Comparison of ENCODE assay signal across 1 cellular context in the genomic region with DNA sequence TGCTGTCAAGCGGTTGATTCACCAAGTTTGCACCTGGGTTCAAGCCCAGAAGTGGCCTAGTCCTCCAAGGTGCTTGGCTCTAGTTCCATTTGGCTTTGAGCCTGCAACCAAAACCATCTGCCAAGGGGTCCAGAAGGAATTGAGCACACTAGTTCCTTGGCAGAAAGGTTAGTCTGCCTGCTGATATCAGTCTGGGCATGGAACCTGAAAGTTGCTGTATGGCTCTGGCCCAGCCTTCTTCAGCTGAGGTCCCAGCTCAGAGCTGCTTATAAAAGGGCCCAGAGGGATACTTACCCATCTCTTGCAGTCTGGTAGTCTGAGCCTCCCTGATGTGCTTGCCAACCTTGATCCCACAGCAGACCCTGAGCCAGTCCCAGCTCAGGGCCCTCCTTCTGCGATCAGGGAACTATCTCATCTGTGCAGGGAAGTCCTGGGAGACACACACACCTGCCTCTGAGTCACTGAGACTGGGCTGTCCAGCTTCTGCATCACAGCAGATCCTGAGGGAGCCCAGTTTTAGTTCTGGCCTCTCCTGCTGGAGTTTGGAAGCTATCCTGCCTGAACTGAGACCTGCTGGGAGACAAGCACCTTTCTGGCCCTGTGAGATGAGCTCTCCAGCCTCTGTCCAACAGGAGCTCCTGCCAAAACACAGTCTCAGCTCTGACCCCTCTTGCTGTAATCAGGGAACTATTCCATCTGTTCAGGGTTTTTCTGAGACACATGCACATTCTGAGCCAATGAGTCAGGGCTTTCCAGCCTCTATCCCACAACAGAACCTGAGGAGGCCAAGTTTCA.
TF ChIP-seq lines count a peak whose summit lies in the region.

No MANE protein-coding gene starts in this region.

TF ChIP-seq in GM12878, 131 proteins besides CTCF, POLR2A, EP300 and RAD21:
- TF ChIP-seq, protein P1, sequence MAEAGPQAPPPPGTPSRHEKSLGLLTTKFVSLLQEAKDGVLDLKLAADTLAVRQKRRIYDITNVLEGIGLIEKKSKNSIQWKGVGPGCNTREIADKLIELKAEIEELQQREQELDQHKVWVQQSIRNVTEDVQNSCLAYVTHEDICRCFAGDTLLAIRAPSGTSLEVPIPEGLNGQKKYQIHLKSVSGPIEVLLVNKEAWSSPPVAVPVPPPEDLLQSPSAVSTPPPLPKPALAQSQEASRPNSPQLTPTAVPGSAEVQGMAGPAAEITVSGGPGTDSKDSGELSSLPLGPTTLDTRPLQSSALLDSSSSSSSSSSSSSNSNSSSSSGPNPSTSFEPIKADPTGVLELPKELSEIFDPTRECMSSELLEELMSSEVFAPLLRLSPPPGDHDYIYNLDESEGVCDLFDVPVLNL (IDR thresholded peaks at IDR 0.05; ENCODE audit: low read depth, low read length) = no peak
- TF ChIP-seq SRF (IDR thresholded peaks at IDR 0.05; ENCODE audit: low read depth in 2 of 2, low read length in 2 of 2) (no peak), IKZF1 (conservative IDR thresholded peaks at IDR 0.05) (no peak)
